ENCODE assay signal across 1 cellular context in the genomic region with DNA sequence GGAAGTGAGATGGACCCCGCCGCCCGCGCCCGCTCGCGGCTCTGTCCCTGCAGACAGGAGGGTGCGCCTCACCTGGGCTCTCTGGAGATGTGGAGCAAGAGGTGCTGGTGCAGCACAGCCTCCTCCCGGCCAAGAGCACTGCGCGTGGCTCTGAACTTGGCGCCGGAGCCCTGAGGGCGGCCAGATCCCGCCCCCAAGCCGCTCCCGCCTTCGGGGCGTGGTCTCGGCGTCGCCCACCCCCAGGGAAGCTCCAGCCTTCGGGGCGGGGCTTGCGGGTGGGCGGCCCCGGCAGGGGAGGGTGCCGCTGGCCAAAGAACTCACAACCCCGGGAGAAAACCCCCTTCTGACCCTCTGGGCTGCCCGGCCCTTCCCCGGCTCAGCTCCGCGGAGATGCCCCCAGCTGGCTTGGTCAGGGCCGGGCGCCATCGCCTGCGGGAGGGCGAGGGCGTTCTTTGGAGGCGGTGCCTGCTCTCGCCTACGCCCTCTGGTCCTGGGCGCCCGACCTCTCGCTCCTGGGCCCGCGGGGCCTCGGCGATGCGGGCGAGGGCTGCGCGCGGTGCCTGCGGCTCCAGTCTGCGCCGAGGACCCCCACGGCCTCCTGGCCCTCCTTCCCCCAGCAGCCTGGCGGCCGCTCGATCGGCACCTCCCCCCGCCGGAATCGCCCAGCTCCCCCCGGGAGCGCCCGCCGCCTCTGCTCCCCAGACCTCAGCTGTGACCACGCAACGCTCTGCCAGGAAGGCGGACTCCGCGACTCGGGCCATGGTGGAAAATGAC.
TF ChIP-seq lines count a peak whose summit lies in the region.

A gene with protein sequence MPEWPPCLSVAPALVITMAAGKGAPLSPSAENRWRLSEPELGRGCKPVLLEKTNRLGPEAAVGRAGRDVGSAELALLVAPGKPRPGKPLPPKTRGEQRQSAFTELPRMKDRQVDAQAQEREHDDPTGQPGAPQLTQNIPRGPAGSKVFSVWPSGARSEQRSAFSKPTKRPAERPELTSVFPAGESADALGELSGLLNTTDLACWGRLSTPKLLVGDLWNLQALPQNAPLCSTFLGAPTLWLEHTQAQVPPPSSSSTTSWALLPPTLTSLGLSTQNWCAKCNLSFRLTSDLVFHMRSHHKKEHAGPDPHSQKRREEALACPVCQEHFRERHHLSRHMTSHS (minus strand): TSS at position 146 of the 774 bp plus-strand sequence. CDS start 15,464 bp downstream, outside the sequence.

TF ChIP-seq in HepG2, 621 proteins besides CTCF, POLR2A, EP300 and RAD21 (continued from another document):
- TF ChIP-seq ZNF609 (CRISPR knock-in tag; IDR thresholded peaks at IDR 0.05; ENCODE audit: borderline replicate concordance), result 0 out of 2 replicates have a peak, but pooled peaks have one; percentile 12
- no peak for TF ChIP-seq NR2F1 (CRISPR knock-in tag; IDR thresholded peaks at IDR 0.05)
- TF ChIP-seq, protein P1, sequence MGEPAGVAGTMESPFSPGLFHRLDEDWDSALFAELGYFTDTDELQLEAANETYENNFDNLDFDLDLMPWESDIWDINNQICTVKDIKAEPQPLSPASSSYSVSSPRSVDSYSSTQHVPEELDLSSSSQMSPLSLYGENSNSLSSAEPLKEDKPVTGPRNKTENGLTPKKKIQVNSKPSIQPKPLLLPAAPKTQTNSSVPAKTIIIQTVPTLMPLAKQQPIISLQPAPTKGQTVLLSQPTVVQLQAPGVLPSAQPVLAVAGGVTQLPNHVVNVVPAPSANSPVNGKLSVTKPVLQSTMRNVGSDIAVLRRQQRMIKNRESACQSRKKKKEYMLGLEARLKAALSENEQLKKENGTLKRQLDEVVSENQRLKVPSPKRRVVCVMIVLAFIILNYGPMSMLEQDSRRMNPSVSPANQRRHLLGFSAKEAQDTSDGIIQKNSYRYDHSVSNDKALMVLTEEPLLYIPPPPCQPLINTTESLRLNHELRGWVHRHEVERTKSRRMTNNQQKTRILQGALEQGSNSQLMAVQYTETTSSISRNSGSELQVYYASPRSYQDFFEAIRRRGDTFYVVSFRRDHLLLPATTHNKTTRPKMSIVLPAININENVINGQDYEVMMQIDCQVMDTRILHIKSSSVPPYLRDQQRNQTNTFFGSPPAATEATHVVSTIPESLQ (CRISPR knock-in tag; conservative IDR thresholded peaks at IDR 0.05), result no peak
- TF ChIP-seq SMC3 (IDR thresholded peaks at IDR 0.05; ENCODE audit: low read length), result no peak
- no peak for TF ChIP-seq SOX6 (IDR thresholded peaks at IDR 0.05)
- TF ChIP-seq SOX6 (CRISPR knock-in tag; IDR thresholded peaks at IDR 0.05), result peak; percentile 31; the same call in 1 of the 2 replicates
- TF ChIP-seq ZNF556 (CRISPR knock-in tag; IDR thresholded peaks at IDR 0.05; ENCODE audit: borderline replicate concordance), result no peak; the same call in 1 of the 2 replicates
- peak; percentile 51; the same call in 1 of the 2 replicates for TF ChIP-seq EED (CRISPR knock-in tag; IDR thresholded peaks at IDR 0.05)
- TF ChIP-seq ZNF354B (CRISPR knock-in tag; IDR thresholded peaks at IDR 0.05), result no peak
- TF ChIP-seq SP4 (CRISPR knock-in tag; IDR thresholded peaks at IDR 0.05), result peak; percentile 85
- TF ChIP-seq ZBTB7B (CRISPR knock-in tag; IDR thresholded peaks at IDR 0.05), result 0 out of 2 replicates have a peak, but pooled peaks have one; percentile 22
- no peak for TF ChIP-seq ZMAT5 (CRISPR knock-in tag; IDR thresholded peaks at IDR 0.05; ENCODE audit: borderline replicate concordance, low read depth)
